In the genomic region with DNA sequence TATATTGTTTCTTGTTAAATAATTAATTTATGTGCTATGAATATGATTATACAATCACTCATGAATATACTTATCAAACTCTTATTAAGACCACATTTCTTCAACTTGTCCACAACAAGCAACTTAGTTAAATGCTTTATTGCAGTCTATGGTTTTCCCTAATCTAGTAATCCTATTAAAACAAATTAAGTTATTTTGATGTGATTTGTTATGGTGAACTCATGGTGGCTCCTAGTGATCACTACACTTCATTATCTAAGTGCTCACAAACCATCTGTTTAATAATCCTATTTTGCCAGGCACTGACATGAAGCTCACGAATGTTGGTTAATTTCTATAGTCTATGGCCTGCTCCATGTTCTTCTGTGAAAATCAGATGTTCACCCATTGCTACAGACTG, we compare ENCODE assay signal across 24 cellular contexts. TPM values are rescaled to one million over a fixed set of nuclear protein-coding genes. Genes with fewer than 3 reads are reported as not detected.
DNase-seq lines count a peak whose midpoint lies in the region; ATAC-seq, FAIRE-seq and TF ChIP-seq lines count a peak whose summit lies in the region.
"Had no signal": no experiment of that assay in that cellular context is flagged by ENCODE, and none has a peak within 500 bp of the region (broad histone marks: within the 10 kb centered on the region; RNA-seq: fewer than 3 reads in every experiment).

No MANE protein-coding gene starts in this region.

- H2BK15ac ChIP-seq in mesendoderm (replicated peaks; ENCODE audit: low read depth): no peak overlapping the region

- DNase-seq in A549 (ENCODE audit: low read depth in 1 of 2, low spot score in 1 of 2) (no peak), D341Med (ENCODE audit: low spot score) (peak; percentile 62), NCI-H524 treated with DMSO at 0.1 percent for 48 hours (lab: John Stamatoyannopoulos, UW) (peak; percentile 95), NCI-H526 treated with DMSO at 0.1 percent for 48 hours (lab: John Stamatoyannopoulos, UW) (no peak), mesendoderm (no peak), NCI-H510A (lab: John Stamatoyannopoulos, UW) (no peak)
- DNase-seq: 8988T; ACHN; CD4-positive, alpha-beta T cell; DMS 273 treated with DMSO at 0.1 percent for 48 hours; DMS53; HCEC 1CT had no signal

- H3K9me3 ChIP-seq in A549: no peaks in the 10 kb centered on the region

- H3K18ac ChIP-seq in mesendoderm (ENCODE audit: low read length): no peak overlapping the region

- H3K36me3 ChIP-seq in mesendoderm (ENCODE audit: control insufficient read depth, insufficient read depth, low read length): no peaks in the 10 kb centered on the region

- H3K79me1 ChIP-seq in mesendoderm (ENCODE audit: low read length): no peaks in the 10 kb centered on the region

- TF ChIP-seq EP300 in A549 (IDR thresholded peaks at IDR 0.05): no peak

- no peak overlapping the region for H4K8ac ChIP-seq in mesendoderm (ENCODE audit: low read depth, low read length)

- ATAC-seq in A549 (no peak), SK-N-SH treated with all-trans-retinoic acid at 6 μM for 48 hours (no peak), GM21360 (IDR thresholded peaks at IDR 0.05; ENCODE audit: unreplicated experiment) (no peak)
- ATAC-seq: GM23338, K562 had no signal

- no peak overlapping the region for H2AK5ac ChIP-seq in mesendoderm (ENCODE audit: low read length)

- CTCF ChIA-PET in A549 (lab: Yijun Ruan, JAX): no interaction called here

- H2BK120ac ChIP-seq in mesendoderm (ENCODE audit: low read depth, low read length): no peak overlapping the region

- H3K4ac ChIP-seq in mesendoderm (ENCODE audit: low read depth, low read length): no peak overlapping the region

- WGBS in A549 (ENCODE audit: missing lambda C conversion rate): 93% methylated on average over 1 of the region's 1 CpG
- no CpG with 5 or more reads among the region's 1 CpG for WGBS in mesendoderm (ENCODE audit: extremely low coverage, insufficient coverage, low lambda C conversion rate)

- no peak overlapping the region for H3K4me2 ChIP-seq in A549
- no peak overlapping the region for H3K4me2 ChIP-seq in mesendoderm (ENCODE audit: low read length)
- H3K4me2 ChIP-seq: GM23338 had no signal

- peak; percentile 28 for FAIRE-seq in A549 (lab: Jason Lieb, UNC)
- FAIRE-seq: G401.6, GM12891, GM18507, H54, K562 had no signal

- TF ChIP-seq CTCF in A549 (IDR thresholded peaks at IDR 0.05): no peak

- H3K23ac ChIP-seq in mesendoderm (ENCODE audit: low read length): no peak overlapping the region

- POLR2A ChIA-PET in A549 (lab: Yijun Ruan, JAX): no interaction called here

- H4K5ac ChIP-seq in mesendoderm (ENCODE audit: low read length): no peak overlapping the region

- TF ChIP-seq POLR2A in A549 (IDR thresholded peaks at IDR 0.05; ENCODE audit: low read length): no peak

- no peaks in the 10 kb centered on the region for H3K79me2 ChIP-seq in mesendoderm (ENCODE audit: control insufficient read depth, insufficient read depth, low read length)

- H3K4me1 ChIP-seq in A549 (no peaks in the 10 kb centered on the region), mesendoderm (ENCODE audit: control insufficient read depth, low read depth, low read length) (no peaks in the 10 kb centered on the region)

- no peaks in the 10 kb centered on the region for H3K27me3 ChIP-seq in mesendoderm (ENCODE audit: insufficient read depth, low read length, poor library complexity)

- no peak for TF ChIP-seq RAD21 in A549 (conservative IDR thresholded peaks at IDR 0.05 in 1 of 2, IDR thresholded peaks at IDR 0.05 in 1 of 2)

- H2BK5ac ChIP-seq in mesendoderm (ENCODE audit: low read length): no peak overlapping the region

- no peak overlapping the region for H3K4me3 ChIP-seq in A549
- no peak overlapping the region for H3K4me3 ChIP-seq in mesendoderm (ENCODE audit: low read length)
- H3K4me3 ChIP-seq: GM23338, K562 had no signal

- H3K56ac ChIP-seq in mesendoderm (ENCODE audit: low read length): no peak overlapping the region

- no peak overlapping the region for H3K9ac ChIP-seq in mesendoderm (ENCODE audit: low read length)

- H3K27ac ChIP-seq in A549: no peak overlapping the region
- no peak overlapping the region for H3K27ac ChIP-seq in mesendoderm (ENCODE audit: low read depth, low read length)
- H3K27ac ChIP-seq: C4-2B, HL-60 had no signal

TF ChIP-seq in A549, 52 proteins besides CTCF, POLR2A, EP300 and RAD21:
- no peak for TF ChIP-seq KDM1A (IDR thresholded peaks at IDR 0.05; ENCODE audit: low read depth)
- no peak for TF ChIP-seq HOXA7 (CRISPR knock-in tag; IDR thresholded peaks at IDR 0.05)
- TF ChIP-seq EHMT2 (IDR thresholded peaks at IDR 0.05; ENCODE audit: low read depth): no peak
- TF ChIP-seq ESRRA (IDR thresholded peaks at IDR 0.05; ENCODE audit: borderline replicate concordance, low read length): no peak
- no peak for TF ChIP-seq BHLHE40 (IDR thresholded peaks at IDR 0.05; ENCODE audit: low read depth, low read length)
- no peak for TF ChIP-seq EHF (CRISPR knock-in tag; IDR thresholded peaks at IDR 0.05)
- TF ChIP-seq PBX3 (IDR thresholded peaks at IDR 0.05): no peak
TF ChIP-seq in A549: peak in this region for 0.

TF ChIP-seq in SK-N-SH treated with all-trans-retinoic acid at 6 μM for 48 hours, 23 proteins besides CTCF, POLR2A, EP300 and RAD21 (continues in another document):
- TF ChIP-seq CSDC2 (CRISPR knock-in tag; IDR thresholded peaks at IDR 0.05): no peak
- no peak for TF ChIP-seq ZFP30 (CRISPR knock-in tag; IDR thresholded peaks at IDR 0.05)
- TF ChIP-seq CREB5 (CRISPR knock-in tag; IDR thresholded peaks at IDR 0.05; ENCODE audit: low read depth): peak; percentile 40; the same call in 1 of the 2 replicates
- no peak for TF ChIP-seq TSHZ2 (CRISPR knock-in tag; IDR thresholded peaks at IDR 0.05)
- no peak for TF ChIP-seq POU6F1 (CRISPR knock-in tag; IDR thresholded peaks at IDR 0.05; ENCODE audit: borderline replicate concordance, low read depth)
- TF ChIP-seq ESRRG (CRISPR knock-in tag; IDR thresholded peaks at IDR 0.05): no peak
- peak; percentile 70 for TF ChIP-seq TCF4 (CRISPR knock-in tag; IDR thresholded peaks at IDR 0.05; ENCODE audit: borderline replicate concordance)

RNA-seq across cellular contexts. Expression of gene INSM2, which starts 42.9 kb away (rescaled TPM):
- polyA plus RNA-seq in A549 (2011; rRNA removed) (not detected in 2 replicates), A549 (2017; fragmentation: RNase III; extraction: RNeasy Plus Mini Kit Qiagen cat#74134 plus additional on column Dnase treatment) (not detected in 3 replicates)
- 0.01 TPM in 1 of 2 replicates, not detected in the other for polyA plus RNA-seq in A549 (2012; cell fraction: cytosol; rRNA removed)
- 0.04 and 0.07 TPM in 2 replicates for polyA plus RNA-seq in A549 (2012; cell fraction: nucleus; rRNA removed)
- polyA minus RNA-seq in A549 (2011; rRNA and poly(A)+ RNA removed): not detected in 2 replicates
- polyA plus RNA-seq in mesendoderm (2013, experiment 1 of 2): 0.01 TPM
- not detected for polyA plus RNA-seq in mesendoderm (2013, experiment 2 of 2)
- polyA plus RNA-seq: BJ, GM23338, IMR-90, K562 had no signal

Comparison
In these comparisons a context has a peak if more than half of its experiments do, and no peak if none do; other contexts are left out.
1. DNase-seq: peak in D341Med (single experiment) and NCI-H524 treated with DMSO at 0.1 percent for 48 hours (single experiment); none in A549 (0 of 2), NCI-H526 treated with DMSO at 0.1 percent for 48 hours (single experiment), mesendoderm (single experiment) and NCI-H510A (single experiment).